Comparison of ENCODE assay signal across 16 cellular contexts in the genomic region with DNA sequence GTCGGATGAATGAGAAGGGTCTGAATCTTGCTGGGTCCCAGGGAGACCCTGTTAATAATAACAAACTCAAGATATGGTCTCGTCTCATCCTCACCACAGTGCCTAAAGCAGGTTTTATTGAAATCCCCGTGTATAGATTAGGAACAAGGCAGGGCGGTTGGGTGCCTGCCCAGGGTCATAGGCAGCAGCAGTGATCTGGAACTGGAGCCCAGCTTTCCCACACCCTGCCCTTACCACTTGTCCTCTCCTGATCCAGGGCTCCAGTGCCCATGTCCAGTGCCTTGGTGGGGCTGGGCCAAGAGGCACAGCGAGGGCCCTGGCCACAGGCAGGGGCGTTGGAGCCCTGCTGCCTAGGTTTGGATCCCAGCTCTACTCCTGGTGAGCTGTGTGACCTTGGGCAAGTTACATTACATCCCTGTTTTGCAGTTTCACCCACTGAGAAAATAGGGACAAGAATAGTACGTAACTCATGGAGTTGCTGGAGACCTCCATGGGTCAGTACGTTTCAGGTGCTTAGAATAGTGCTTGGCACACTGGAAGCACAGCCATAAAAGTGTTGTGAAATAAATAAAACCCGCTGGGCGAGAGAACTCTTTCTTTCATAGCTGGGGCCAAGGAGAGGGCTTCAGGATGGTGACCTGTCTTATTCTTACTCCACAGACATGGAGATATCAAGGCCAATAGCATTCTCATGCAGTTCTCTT.
"Had no signal": no experiment of that assay in that cellular context is flagged by ENCODE, and none has a peak within 500 bp of the region (broad histone marks: within the 10 kb centered on the region; RNA-seq: fewer than 3 reads in every experiment).

No MANE protein-coding gene starts in this region.

- H3K4me3 ChIP-seq: cardiac muscle cell, heart right ventricle, left ventricle myocardium inferior, upper lobe of right lung had no signal

- DNase-seq: activated CD4-positive, alpha-beta memory T cell treated with anti-CD3 and anti-CD28 coated beads, Interleukin-2, amount 10 ng/mL, durations not matched to agents 7 days and 5 days; activated CD4-positive, alpha-beta T cell treated with anti-CD3 and anti-CD28 coated beads for 1 hour; activated gamma-delta T cell treated with Interleukin-2 at 50 U/mL for 16 hours; activated T-cell treated with anti-CD3 and anti-CD28 coated beads, Interleukin-2, amount 50 U/mL, for 72 hours; foreskin melanocyte; heart right ventricle; left ventricle myocardium inferior; stimulated activated CD4-positive, alpha-beta T cell treated with anti-CD3 and anti-CD28 coated beads, Interleukin-2, amount 100 ng/mL, for 48 hours; stimulated activated naive CD8-positive, alpha-beta T cell treated with anti-CD3 and anti-CD28 coated beads, Interleukin-15, Interleukin-2, amounts not matched to agents 100 U/mL and 50 U/mL, for 24 hours; upper lobe of right lung had no signal

- H3K27me3 Mint-ChIP-seq: activated CD4-positive, alpha-beta memory T cell treated with anti-CD3 and anti-CD28 coated beads, Interleukin-2, amount 10 ng/mL, durations not matched to agents 7 days and 5 days had no signal

- H3K27ac ChIP-seq: cardiac muscle cell, upper lobe of right lung had no signal

- ATAC-seq: activated T-cell treated with anti-CD3 and anti-CD28 coated beads, Interleukin-2, amount 50 U/mL, for 72 hours; heart right ventricle; stimulated activated naive CD8-positive, alpha-beta T cell treated with anti-CD3 and anti-CD28 coated beads, Interleukin-15, Interleukin-2, amounts not matched to agents 100 U/mL and 50 U/mL, for 24 hours; upper lobe of right lung had no signal

- H3K27me3 ChIP-seq: cardiac muscle cell, heart right ventricle, upper lobe of right lung had no signal

- H3K9me3 Mint-ChIP-seq: activated CD4-positive, alpha-beta memory T cell treated with anti-CD3 and anti-CD28 coated beads, Interleukin-2, amount 10 ng/mL, durations not matched to agents 7 days and 5 days; activated T-cell treated with anti-CD3 and anti-CD28 coated beads, Interleukin-2, amount 50 U/mL, for 72 hours; T-helper 2 cell treated with Interferon-gamma antibody and Interleukin-4, amounts not matched to agents 5 μg/mL and 100 μg/mL, for 36 hours had no signal

- FAIRE-seq: astrocyte, colon, endothelial cell of umbilical vein, islet of Langerhans had no signal

- H3K9me3 ChIP-seq: heart right ventricle, left ventricle myocardium inferior, upper lobe of right lung had no signal

- H3K36me3 ChIP-seq: cardiac muscle cell, heart right ventricle, left ventricle myocardium inferior, upper lobe of right lung had no signal

- H3K27ac Mint-ChIP-seq: T-helper 2 cell treated with Interferon-gamma antibody and Interleukin-4, amounts not matched to agents 5 μg/mL and 100 μg/mL, for 36 hours had no signal

- H3K4me3 Mint-ChIP-seq: activated CD4-positive, alpha-beta memory T cell treated with anti-CD3 and anti-CD28 coated beads, Interleukin-2, amount 10 ng/mL, durations not matched to agents 7 days and 5 days; activated T-cell treated with anti-CD3 and anti-CD28 coated beads, Interleukin-2, amount 50 U/mL, for 72 hours; T-helper 2 cell treated with Interferon-gamma antibody and Interleukin-4, amounts not matched to agents 5 μg/mL and 100 μg/mL, for 36 hours had no signal
